In genomic region chr17:19270951-19271611, GRCh38 we compare ENCODE assay signal across 1 cellular context.
A peak's percentile ranks its signal among the peaks of the same experiment; 100 is the strongest.
TF ChIP-seq lines count a peak whose summit lies in the region.

No MANE protein-coding gene starts in this region.

TF ChIP-seq in K562, 482 proteins besides CTCF, POLR2A, EP300 and RAD21 (continued from another document):
- TF ChIP-seq PBX2 (CRISPR knock-in tag; IDR thresholded peaks at IDR 0.05; ENCODE audit: low read depth): peak; percentile 36; the same call in 1 of the 2 replicates
- TF ChIP-seq PBX2 (tag; conservative IDR thresholded peaks at IDR 0.05; ENCODE audit: low read depth): peak; percentile 44; the same call in 1 of the 2 replicates
- TF ChIP-seq ZBTB8A (IDR thresholded peaks at IDR 0.05; ENCODE audit: partially characterized antibody): no peak
TF ChIP-seq in K562: peak in this region for 41.
